ENCODE assay signal across 1 cellular context in genomic region chr10:50554995-50555568, GRCh38.
TF ChIP-seq lines count a peak whose summit lies in the region.

No MANE protein-coding gene starts in this region.

TF ChIP-seq in K562, 482 proteins besides CTCF, POLR2A, EP300 and RAD21 (continued from another document and continues in another):
- TF ChIP-seq CHD7 (IDR thresholded peaks at IDR 0.05; ENCODE audit: low read depth, low read length), result no peak
- peak; percentile 62 for TF ChIP-seq SMARCA5 (IDR thresholded peaks at IDR 0.05)
- TF ChIP-seq ZNF280B (CRISPR knock-in tag; IDR thresholded peaks at IDR 0.05), result no peak
- TF ChIP-seq ZNF445 (CRISPR knock-in tag; IDR thresholded peaks at IDR 0.05; ENCODE audit: low read depth), result no peak
- no peak for TF ChIP-seq ZBTB7A (IDR thresholded peaks at IDR 0.05; ENCODE audit: borderline replicate concordance, control insufficient read depth, low read depth, low read length)
- no peak for TF ChIP-seq ESRRB (CRISPR knock-in tag; IDR thresholded peaks at IDR 0.05; ENCODE audit: borderline replicate concordance)
- TF ChIP-seq HDAC8 (tag; IDR thresholded peaks at IDR 0.05), result no peak
- TF ChIP-seq MYBL2 (IDR thresholded peaks at IDR 0.05; ENCODE audit: low read depth), result no peak
- TF ChIP-seq MYBL2 (CRISPR knock-in tag; IDR thresholded peaks at IDR 0.05; ENCODE audit: borderline replicate concordance), result no peak
- TF ChIP-seq RUNX1 (IDR thresholded peaks at IDR 0.05; ENCODE audit: low read depth), result no peak
- TF ChIP-seq GTF3C2 (IDR thresholded peaks at IDR 0.05; ENCODE audit: borderline replicate concordance, extremely low read depth, insufficient read length), result no peak
- TF ChIP-seq ETS1 (conservative IDR thresholded peaks at IDR 0.05; ENCODE audit: control insufficient read depth, low read depth, low read length), result no peak
- no peak for TF ChIP-seq CLOCK (CRISPR knock-in tag; IDR thresholded peaks at IDR 0.05; ENCODE audit: borderline replicate concordance)
- TF ChIP-seq ZBTB5 (IDR thresholded peaks at IDR 0.05), result no peak
- TF ChIP-seq NFIC (IDR thresholded peaks at IDR 0.05), result peak; percentile 65
- TF ChIP-seq ZBTB49 (CRISPR knock-in tag; IDR thresholded peaks at IDR 0.05; ENCODE audit: borderline replicate concordance), result no peak
- TF ChIP-seq CCNT2 (IDR thresholded peaks at IDR 0.05; ENCODE audit: borderline replicate concordance, extremely low read depth, insufficient read length, low read depth, low read length), result peak; percentile 66
- no peak for TF ChIP-seq ZBTB8A (IDR thresholded peaks at IDR 0.05; ENCODE audit: partially characterized antibody)
- no peak for TF ChIP-seq GATAD2B (IDR thresholded peaks at IDR 0.05; ENCODE audit: borderline replicate concordance)
- no peak for TF ChIP-seq KAT8 (IDR thresholded peaks at IDR 0.05; ENCODE audit: low read depth)
- 0 out of 2 replicates have a peak, but pooled peaks have one; percentile 14 for TF ChIP-seq ZNF133 (CRISPR knock-in tag; IDR thresholded peaks at IDR 0.05)
- TF ChIP-seq CTCFL (IDR thresholded peaks at IDR 0.05; ENCODE audit: borderline replicate concordance, insufficient read depth, low read depth, low read length, poor library complexity, severe bottlenecking), result no peak
- TF ChIP-seq SOX6 (IDR thresholded peaks at IDR 0.05), result peak; percentile 40; the same call in 1 of the 2 replicates
- 0 out of 2 replicates have a peak, but pooled peaks have one; percentile 26 for TF ChIP-seq DDX20 (tag; IDR thresholded peaks at IDR 0.05; ENCODE audit: low read depth)
